In the genomic region with DNA sequence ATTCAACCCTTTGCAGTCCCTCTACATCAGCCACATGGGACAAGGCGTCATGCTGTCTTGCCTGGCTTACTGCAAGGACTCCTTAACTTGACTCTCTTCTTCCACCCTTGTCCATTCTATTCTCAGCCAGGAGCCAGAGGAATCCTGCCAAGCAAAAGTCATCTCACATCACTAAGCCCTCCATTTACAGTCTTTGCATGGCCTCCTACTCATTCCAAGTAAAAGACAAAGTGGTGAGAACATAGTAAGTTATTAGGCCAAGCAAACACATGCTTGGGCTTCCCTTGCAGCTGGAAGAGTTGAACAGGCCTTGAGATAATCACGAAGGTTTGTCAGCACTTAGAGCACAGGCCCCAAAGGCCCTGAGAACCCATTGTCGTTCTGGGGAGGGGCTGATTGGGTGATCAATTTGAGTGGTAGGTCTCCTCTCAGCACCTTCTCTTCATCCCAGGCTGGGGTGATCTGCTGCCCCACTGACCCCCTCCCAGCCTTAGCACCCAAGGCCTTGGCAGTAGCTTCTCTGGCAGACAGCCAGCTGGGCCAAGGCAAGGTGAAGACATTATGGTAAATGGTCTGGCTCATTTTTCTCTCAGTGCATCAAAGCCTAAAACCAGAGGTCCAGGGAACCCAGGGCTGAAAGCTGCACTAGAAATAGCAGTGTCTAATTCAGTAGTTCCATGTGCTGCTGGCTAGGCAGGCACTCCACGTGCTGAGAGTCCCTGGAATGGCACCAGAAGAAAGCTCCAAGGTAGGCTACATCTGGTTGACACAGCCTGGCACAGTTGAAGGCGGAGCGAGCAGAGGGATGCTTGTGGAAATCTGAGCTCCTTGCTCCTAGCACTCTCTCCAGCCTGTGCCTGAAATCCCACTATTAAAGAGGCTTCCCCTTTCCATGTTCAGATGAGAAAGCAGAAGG, we compare ENCODE assay signal across 17 cellular contexts.
"Had no signal": no experiment of that assay in that cellular context is flagged by ENCODE, and none has a peak within 500 bp of the region (broad histone marks: within the 10 kb centered on the region; RNA-seq: fewer than 3 reads in every experiment).

No MANE protein-coding gene starts in this region.

- H3K27me3 ChIP-seq: esophagus muscularis mucosa, hepatocyte, neutrophil, thyroid gland had no signal

- H3K79me2 ChIP-seq: hepatocyte, parathyroid adenoma had no signal

- H3K9me3 ChIP-seq: esophagus muscularis mucosa, neutrophil, thyroid gland had no signal

- DNase-seq: activated B cell treated with CpG ODN at 0.5 μM for 24 hours; activated CD4-positive, alpha-beta memory T cell treated with anti-CD3 and anti-CD28 coated beads for 36 hours; activated CD4-positive, alpha-beta T cell treated with anti-CD3 and anti-CD28 coated beads for 4 hours; activated T-cell treated with anti-CD3 and anti-CD28 coated beads for 4 hours; effector memory CD4-positive, alpha-beta T cell; left cardiac atrium; stimulated activated CD4-positive, alpha-beta T cell treated with anti-CD3 and anti-CD28 coated beads, Interleukin-12 subunit alpha, Interleukin-12 subunit beta, amount 100 ng/mL, for 4 hours; stimulated activated CD4-positive, alpha-beta T cell treated with anti-CD3 and anti-CD28 coated beads, Interleukin-1b, Interleukin-23, amount 100 ng/mL, for 48 hours; stimulated activated CD8-positive, alpha-beta memory T cell treated with anti-CD3 and anti-CD28 coated beads, Interleukin-4, amount 100 ng/mL, for 48 hours; stimulated activated naive CD4-positive, alpha-beta T cell; thyroid gland had no signal

- H3K4me3 ChIP-seq: esophagus muscularis mucosa, hepatocyte, lung, thyroid gland had no signal

- ATAC-seq: natural killer cell treated with Interleukin-12 subunit alpha and Interleukin-12 subunit beta and Interleukin-15 and Interleukin-18, amount 100 ng/mL, for 72 hours had no signal

- H3K9ac ChIP-seq: parathyroid adenoma had no signal

- H2AFZ ChIP-seq: hepatocyte, parathyroid adenoma had no signal

- H3K4me1 ChIP-seq: esophagus muscularis mucosa, parathyroid adenoma, thyroid gland had no signal

- H3K36me3 ChIP-seq: esophagus muscularis mucosa, neutrophil, thyroid gland had no signal

- H3K4me2 ChIP-seq: hepatocyte had no signal

- H3K27ac ChIP-seq: esophagus muscularis mucosa, hepatocyte, neutrophil, parathyroid adenoma, thyroid gland had no signal
